Comparison of ENCODE assay signal across 10 cellular contexts in genomic region chr7:130008941-130009847, GRCh38. TPM values are rescaled to one million over a fixed set of nuclear protein-coding genes. Genes with fewer than 3 reads are reported as not detected.
DNase-seq lines count a peak whose midpoint lies in the region; TF ChIP-seq lines count a peak whose summit lies in the region.
"Had no signal": no experiment of that assay in that cellular context is flagged by ENCODE, and none has a peak within 500 bp of the region (broad histone marks: within the 10 kb centered on the region; RNA-seq: fewer than 3 reads in every experiment).

No MANE protein-coding gene starts in this region.

- H3K36me3 Mint-ChIP-seq in activated CD4-positive, alpha-beta memory T cell treated with anti-CD3 and anti-CD28 coated beads for 36 hours, result no peaks in the 10 kb centered on the region
- H3K36me3 Mint-ChIP-seq in activated CD4-positive, alpha-beta memory T cell treated with anti-CD3 and anti-CD28 coated beads, Interleukin-2, amount 10 ng/mL, durations not matched to agents 7 days and 5 days (ENCODE audit: low read depth), result no peaks in the 10 kb centered on the region
- no peaks in the 10 kb centered on the region for H3K36me3 Mint-ChIP-seq in nephron progenitor cell (ENCODE audit: low read depth)
- H3K36me3 Mint-ChIP-seq in activated CD4-positive, alpha-beta T cell treated with anti-CD3 and anti-CD28 coated beads, Interleukin-2, amount 10 ng/mL, durations not matched to agents 7 days and 5 days (ENCODE audit: low read depth), result no peaks in the 10 kb centered on the region

- H3K4me2 ChIP-seq in SU-DHL-6 (ENCODE audit: low read depth, low read length, poor library complexity, severe bottlenecking), result no peak overlapping the region
- H3K4me2 ChIP-seq: BLaER1 had no signal

- CTCF ChIA-PET in activated CD4-positive, alpha-beta memory T cell treated with anti-CD3 and anti-CD28 coated beads for 36 hours (lab: Charles Lee), result interaction anchor here (0.8 to 7.2 kb wide), 9 partner anchors 10 to 666 kb away, joined by 3 to 58 read pairs (median 4); no protein-coding TSS in a partner anchor
- CTCF ChIA-PET in activated CD4-positive, alpha-beta memory T cell treated with anti-CD3 and anti-CD28 coated beads, Interleukin-2, amount 10 ng/mL, durations not matched to agents 7 days and 5 days (lab: Charles Lee), result interaction anchor here (1.1 to 5.7 kb wide), 6 partner anchors 19 to 642 kb away, joined by 3 to 55 read pairs (median 8); no protein-coding TSS in a partner anchor
- CTCF ChIA-PET in activated CD4-positive, alpha-beta T cell treated with anti-CD3 and anti-CD28 coated beads, Interleukin-2, amount 10 ng/mL, durations not matched to agents 7 days and 5 days (lab: Charles Lee), result interaction anchor here (0.6 to 2.0 kb wide), 6 partner anchors 16 to 749 kb away, joined by 3 to 6 read pairs (median 3); no protein-coding TSS in a partner anchor

- TF ChIP-seq POLR2A in transverse colon (IDR thresholded peaks at IDR 0.05), result no peak
- TF ChIP-seq POLR2A in sigmoid colon (IDR thresholded peaks at IDR 0.05), result no peak

- intact Hi-C loops in activated CD4-positive, alpha-beta memory T cell treated with anti-CD3 and anti-CD28 coated beads for 36 hours (cut with micrococcal nuclease), result no loop called here
- intact Hi-C loops in transverse colon (cut with DNase I; ENCODE audit: low total_unique reads), result no loop called here
- intact Hi-C loops in sigmoid colon (cut with DNase I), result no loop called here

- no peak overlapping the region for H3K9ac ChIP-seq in SU-DHL-6 (ENCODE audit: low read length)

- no peaks in the 10 kb centered on the region for H3K9me3 Mint-ChIP-seq in activated CD4-positive, alpha-beta memory T cell treated with anti-CD3 and anti-CD28 coated beads for 36 hours
- H3K9me3 Mint-ChIP-seq in activated CD4-positive, alpha-beta memory T cell treated with anti-CD3 and anti-CD28 coated beads, Interleukin-2, amount 10 ng/mL, durations not matched to agents 7 days and 5 days, result no peaks in the 10 kb centered on the region
- H3K9me3 Mint-ChIP-seq in nephron progenitor cell, result no peaks in the 10 kb centered on the region
- H3K9me3 Mint-ChIP-seq in activated CD4-positive, alpha-beta T cell treated with anti-CD3 and anti-CD28 coated beads, Interleukin-2, amount 10 ng/mL, durations not matched to agents 7 days and 5 days, result no peaks in the 10 kb centered on the region
- H3K9me3 Mint-ChIP-seq: nephron had no signal

- H3K27ac Mint-ChIP-seq in activated CD4-positive, alpha-beta memory T cell treated with anti-CD3 and anti-CD28 coated beads for 36 hours, result peak overlapping the region; percentile 40
- H3K27ac Mint-ChIP-seq in activated CD4-positive, alpha-beta memory T cell treated with anti-CD3 and anti-CD28 coated beads, Interleukin-2, amount 10 ng/mL, durations not matched to agents 7 days and 5 days, result no peak overlapping the region
- no peak overlapping the region for H3K27ac Mint-ChIP-seq in nephron progenitor cell
- no peak overlapping the region for H3K27ac Mint-ChIP-seq in activated CD4-positive, alpha-beta T cell treated with anti-CD3 and anti-CD28 coated beads, Interleukin-2, amount 10 ng/mL, durations not matched to agents 7 days and 5 days
- H3K27ac Mint-ChIP-seq: nephron had no signal

- no peaks in the 10 kb centered on the region for H3F3A ChIP-seq in SU-DHL-6 (ENCODE audit: insufficient read depth)

- H3K27me3 Mint-ChIP-seq in activated CD4-positive, alpha-beta memory T cell treated with anti-CD3 and anti-CD28 coated beads for 36 hours, result no peaks in the 10 kb centered on the region
- no peaks in the 10 kb centered on the region for H3K27me3 Mint-ChIP-seq in activated CD4-positive, alpha-beta memory T cell treated with anti-CD3 and anti-CD28 coated beads, Interleukin-2, amount 10 ng/mL, durations not matched to agents 7 days and 5 days
- H3K27me3 Mint-ChIP-seq in nephron progenitor cell (ENCODE audit: low read depth, poor library complexity), result peaks cover 3% of the 10 kb centered on the region
- H3K27me3 Mint-ChIP-seq in activated CD4-positive, alpha-beta T cell treated with anti-CD3 and anti-CD28 coated beads, Interleukin-2, amount 10 ng/mL, durations not matched to agents 7 days and 5 days, result no peaks in the 10 kb centered on the region

- no peaks in the 10 kb centered on the region for H3K36me3 ChIP-seq in SU-DHL-6 (ENCODE audit: low read length)
- no peaks in the 10 kb centered on the region for H3K36me3 ChIP-seq in transverse colon
- no peaks in the 10 kb centered on the region for H3K36me3 ChIP-seq in sigmoid colon
- H3K36me3 ChIP-seq: BLaER1 had no signal

- no peaks in the 10 kb centered on the region for H4K20me1 ChIP-seq in SU-DHL-6 (ENCODE audit: low read depth, low read length)
- H4K20me1 ChIP-seq: BLaER1 had no signal

- H3K27ac ChIP-seq in SU-DHL-6 (ENCODE audit: low read depth, low read length), result no peak overlapping the region
- H3K27ac ChIP-seq in transverse colon, result peak overlapping the region in 1 of 4 donors; percentile 18
- H3K27ac ChIP-seq in sigmoid colon, result peak overlapping the region in 2 of 4 donors; percentile 9 to 35
- H3K27ac ChIP-seq: BLaER1 had no signal

- WGBS in transverse colon (ENCODE audit: low coverage in 1 of 2), 2 donors, result 72% methylated on average over 8 of the region's 8 CpGs; no CpG with 5 or more reads in 1 of the 2 donors
- 35 to 70% methylated on average over 8 of the region's 8 CpGs for WGBS in sigmoid colon, 2 donors

- H3K27me3 ChIP-seq in SU-DHL-6 (ENCODE audit: low read length), result no peaks in the 10 kb centered on the region
- H3K27me3 ChIP-seq in transverse colon, result no peaks in the 10 kb centered on the region
- H3K27me3 ChIP-seq in sigmoid colon, result no peaks in the 10 kb centered on the region
- H3K27me3 ChIP-seq: BLaER1 had no signal

- H3K9me3 ChIP-seq in SU-DHL-6 (ENCODE audit: insufficient read depth, low read length) (no peaks in the 10 kb centered on the region), transverse colon (no peaks in the 10 kb centered on the region), sigmoid colon (no peaks in the 10 kb centered on the region)
- H3K9me3 ChIP-seq: BLaER1 had no signal

- peak overlapping the region; percentile 43 for H2AFZ ChIP-seq in SU-DHL-6 (ENCODE audit: low read depth, low read length, severe bottlenecking)

- TF ChIP-seq CTCF in SU-DHL-6 (IDR thresholded peaks at IDR 0.05; ENCODE audit: insufficient read depth, low read length, poor library complexity, severe bottlenecking), result no peak
- TF ChIP-seq CTCF in transverse colon (IDR thresholded peaks at IDR 0.05), result no peak
- no peak for TF ChIP-seq CTCF in nephron progenitor cell (IDR thresholded peaks at IDR 0.05)
- no peak for TF ChIP-seq CTCF in sigmoid colon (IDR thresholded peaks at IDR 0.05)

- POLR2A ChIA-PET in activated CD4-positive, alpha-beta memory T cell treated with anti-CD3 and anti-CD28 coated beads for 36 hours (lab: Charles Lee), result interaction anchor here (1.5 kb wide), 1 partner anchor 60 kb away, joined by 7 read pairs; no protein-coding TSS in a partner anchor
- POLR2A ChIA-PET in activated CD4-positive, alpha-beta memory T cell treated with anti-CD3 and anti-CD28 coated beads, Interleukin-2, amount 10 ng/mL, durations not matched to agents 7 days and 5 days (lab: Charles Lee), result interaction anchor here (0.6 to 1.4 kb wide), 3 partner anchors 58 to 166 kb away, joined by 3 read pairs; no protein-coding TSS in a partner anchor
- POLR2A ChIA-PET in activated CD4-positive, alpha-beta T cell treated with anti-CD3 and anti-CD28 coated beads, Interleukin-2, amount 10 ng/mL, durations not matched to agents 7 days and 5 days (lab: Charles Lee), result interaction anchor here (0.6 kb wide), 1 partner anchor 585 kb away, joined by 3 read pairs; no protein-coding TSS in a partner anchor

- DNase-seq in activated CD4-positive, alpha-beta memory T cell treated with anti-CD3 and anti-CD28 coated beads for 36 hours, result no peak
- DNase-seq in activated CD4-positive, alpha-beta memory T cell treated with anti-CD3 and anti-CD28 coated beads, Interleukin-2, amount 10 ng/mL, durations not matched to agents 7 days and 5 days, result no peak
- peak; percentile 39 for DNase-seq in iPS-NIHi11 (ENCODE audit: low spot score)
- peak; percentile 58 for DNase-seq in transverse colon
- DNase-seq in nephron progenitor cell, result no peak
- no peak for DNase-seq in activated CD4-positive, alpha-beta T cell treated with anti-CD3 and anti-CD28 coated beads, Interleukin-2, amount 10 ng/mL, durations not matched to agents 7 days and 5 days
- DNase-seq in sigmoid colon, result no peak

- no peaks in the 10 kb centered on the region for H3K9me2 ChIP-seq in SU-DHL-6 (replicated peaks; ENCODE audit: insufficient read depth, low read length)

- in situ Hi-C loops in transverse colon (cut with MboI; ENCODE audit: low pct_ligation_motif_present in 1 of 4, low pct_unique_long_range_greater_than_20kb in 1 of 4, low sequenced_read_pairs in 3 of 4), result loop anchor here in 3 of 4 donors (25.0 kb wide), 3 partner anchors 172 to 347 kb away; no protein-coding TSS in a partner anchor

- TF ChIP-seq EP300 in transverse colon (IDR thresholded peaks at IDR 0.05; ENCODE audit: low read depth), result no peak
- no peak for TF ChIP-seq EP300 in sigmoid colon (IDR thresholded peaks at IDR 0.05)

- no peak overlapping the region for H3K4me3 ChIP-seq in SU-DHL-6 (ENCODE audit: insufficient read depth, low read length, poor library complexity, severe bottlenecking)
- no peak overlapping the region for H3K4me3 ChIP-seq in transverse colon
- no peak overlapping the region for H3K4me3 ChIP-seq in sigmoid colon
- H3K4me3 ChIP-seq: BLaER1 had no signal

- peaks cover 12% of the 10 kb centered on the region for H3K4me1 Mint-ChIP-seq in activated CD4-positive, alpha-beta memory T cell treated with anti-CD3 and anti-CD28 coated beads for 36 hours (ENCODE audit: low read depth)
- H3K4me1 Mint-ChIP-seq in activated CD4-positive, alpha-beta memory T cell treated with anti-CD3 and anti-CD28 coated beads, Interleukin-2, amount 10 ng/mL, durations not matched to agents 7 days and 5 days, result peaks cover 13% of the 10 kb centered on the region
- H3K4me1 Mint-ChIP-seq in nephron progenitor cell, result peaks cover 11% of the 10 kb centered on the region
- peaks cover 4% of the 10 kb centered on the region for H3K4me1 Mint-ChIP-seq in activated CD4-positive, alpha-beta T cell treated with anti-CD3 and anti-CD28 coated beads, Interleukin-2, amount 10 ng/mL, durations not matched to agents 7 days and 5 days

- H3K4me1 ChIP-seq in transverse colon, result peaks cover 0 to 4% (median 0%) of the 10 kb centered on the region in 4 donors
- no peaks in the 10 kb centered on the region for H3K4me1 ChIP-seq in sigmoid colon
- H3K4me1 ChIP-seq: BLaER1 had no signal

- no peak overlapping the region for H3K4me3 Mint-ChIP-seq in activated CD4-positive, alpha-beta memory T cell treated with anti-CD3 and anti-CD28 coated beads for 36 hours
- H3K4me3 Mint-ChIP-seq in activated CD4-positive, alpha-beta memory T cell treated with anti-CD3 and anti-CD28 coated beads, Interleukin-2, amount 10 ng/mL, durations not matched to agents 7 days and 5 days, result no peak overlapping the region
- no peak overlapping the region for H3K4me3 Mint-ChIP-seq in nephron progenitor cell
- no peak overlapping the region for H3K4me3 Mint-ChIP-seq in activated CD4-positive, alpha-beta T cell treated with anti-CD3 and anti-CD28 coated beads, Interleukin-2, amount 10 ng/mL, durations not matched to agents 7 days and 5 days
- H3K4me3 Mint-ChIP-seq: nephron had no signal

- H3K79me2 ChIP-seq in SU-DHL-6 (ENCODE audit: insufficient read depth, low read length), result no peaks in the 10 kb centered on the region

RNA-seq across cellular contexts. Expression of gene ZC3HC1, which starts 42.0 kb away (rescaled TPM):
- 10 to 100 TPM; 21.6 to 26.8 TPM for total RNA-seq in activated CD4-positive, alpha-beta memory T cell treated with anti-CD3 and anti-CD28 coated beads for 36 hours
- 10 to 100 TPM; 15.5 to 17.3 TPM for total RNA-seq in activated CD4-positive, alpha-beta memory T cell treated with anti-CD3 and anti-CD28 coated beads, Interleukin-2, amount 10 ng/mL, durations not matched to agents 7 days and 5 days
- 10 to 100 TPM in 2 of 4 donors, 1 to 10 TPM in 2; 4.0 to 24.3 (median 8.7) TPM for total RNA-seq in transverse colon
- 10 to 100 TPM; 19.4 to 20.2 TPM for total RNA-seq in activated CD4-positive, alpha-beta T cell treated with anti-CD3 and anti-CD28 coated beads, Interleukin-2, amount 10 ng/mL, durations not matched to agents 7 days and 5 days
- total RNA-seq in sigmoid colon, result 10 to 100 TPM; 10.5 to 19.4 (median 15.1) TPM
- 10 to 100 TPM in 1 of 3 donors, 1 to 10 TPM in 2; 8.4 to 11.7 (median 9.9) TPM for polyA plus RNA-seq in sigmoid colon

RNA-seq across cellular contexts. Expression of gene UBE2H, which starts 56.4 kb away (rescaled TPM):
- 10 to 100 TPM; 33.6 to 37.1 TPM for total RNA-seq in activated CD4-positive, alpha-beta memory T cell treated with anti-CD3 and anti-CD28 coated beads for 36 hours
- total RNA-seq in activated CD4-positive, alpha-beta memory T cell treated with anti-CD3 and anti-CD28 coated beads, Interleukin-2, amount 10 ng/mL, durations not matched to agents 7 days and 5 days, result 10 to 100 TPM; 57.9 to 58.4 TPM
- total RNA-seq in transverse colon (100 to 1,000 TPM in 1 of 4 donors, 10 to 100 TPM in 3; 31.0 to 131 (median 53.3) TPM), sigmoid colon (10 to 100 TPM; 68.8 to 99.7 (median 79.1) TPM)
- total RNA-seq in activated CD4-positive, alpha-beta T cell treated with anti-CD3 and anti-CD28 coated beads, Interleukin-2, amount 10 ng/mL, durations not matched to agents 7 days and 5 days, result 10 to 100 TPM; 34.9 to 40.3 TPM
- 10 to 100 TPM; 20.4 to 25.7 (median 21.3) TPM for polyA plus RNA-seq in sigmoid colon

Comparison
In these comparisons a context has a peak if more than half of its experiments do, and no peak if none do; other contexts are left out.
1. DNase-seq: peak in iPS-NIHi11 (single experiment) and transverse colon (single experiment); none in activated CD4-positive, alpha-beta memory T cell treated with anti-CD3 and anti-CD28 coated beads for 36 hours (single experiment), activated CD4-positive, alpha-beta memory T cell treated with anti-CD3 and anti-CD28 coated beads, Interleukin-2, amount 10 ng/mL, durations not matched to agents 7 days and 5 days (single experiment), nephron progenitor cell (single experiment), activated CD4-positive, alpha-beta T cell treated with anti-CD3 and anti-CD28 coated beads, Interleukin-2, amount 10 ng/mL, durations not matched to agents 7 days and 5 days (single experiment) and sigmoid colon (single experiment).